In the genomic region with DNA sequence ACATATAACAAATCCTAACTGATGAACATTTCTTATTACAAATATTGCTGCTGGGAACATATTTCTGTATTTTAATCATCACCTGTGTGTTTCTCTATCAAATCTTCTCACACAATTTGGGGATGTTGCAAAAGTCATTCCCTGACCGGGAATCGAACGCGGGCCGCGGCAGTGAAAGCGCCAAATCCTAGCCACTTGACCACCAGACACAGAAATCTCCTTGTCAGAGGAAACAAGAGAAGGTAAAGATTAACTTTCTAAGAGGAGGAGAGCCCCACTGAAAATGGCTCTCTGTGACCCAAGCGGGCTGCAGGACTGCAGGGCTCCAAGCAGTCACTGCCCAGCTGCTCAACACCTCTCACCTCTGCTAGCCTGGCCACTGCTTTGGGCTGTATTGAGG, we compare ENCODE assay signal across 7 cellular contexts.
"Had no signal": no experiment of that assay in that cellular context is flagged by ENCODE, and none has a peak within 500 bp of the region (broad histone marks: within the 10 kb centered on the region; RNA-seq: fewer than 3 reads in every experiment).

No MANE protein-coding gene starts in this region.

- H3K27ac ChIP-seq: HL-60, KMS-11 had no signal

- ATAC-seq: HepG2 had no signal

- FAIRE-seq: HepG2, HTR-8/SVneo had no signal

- DNase-seq: IMR-90, KBM-7, KG1 had no signal

- H3K4me2 ChIP-seq: KMS-11 had no signal

- H3K9ac ChIP-seq: KMS-11 had no signal
